In the genomic region with DNA sequence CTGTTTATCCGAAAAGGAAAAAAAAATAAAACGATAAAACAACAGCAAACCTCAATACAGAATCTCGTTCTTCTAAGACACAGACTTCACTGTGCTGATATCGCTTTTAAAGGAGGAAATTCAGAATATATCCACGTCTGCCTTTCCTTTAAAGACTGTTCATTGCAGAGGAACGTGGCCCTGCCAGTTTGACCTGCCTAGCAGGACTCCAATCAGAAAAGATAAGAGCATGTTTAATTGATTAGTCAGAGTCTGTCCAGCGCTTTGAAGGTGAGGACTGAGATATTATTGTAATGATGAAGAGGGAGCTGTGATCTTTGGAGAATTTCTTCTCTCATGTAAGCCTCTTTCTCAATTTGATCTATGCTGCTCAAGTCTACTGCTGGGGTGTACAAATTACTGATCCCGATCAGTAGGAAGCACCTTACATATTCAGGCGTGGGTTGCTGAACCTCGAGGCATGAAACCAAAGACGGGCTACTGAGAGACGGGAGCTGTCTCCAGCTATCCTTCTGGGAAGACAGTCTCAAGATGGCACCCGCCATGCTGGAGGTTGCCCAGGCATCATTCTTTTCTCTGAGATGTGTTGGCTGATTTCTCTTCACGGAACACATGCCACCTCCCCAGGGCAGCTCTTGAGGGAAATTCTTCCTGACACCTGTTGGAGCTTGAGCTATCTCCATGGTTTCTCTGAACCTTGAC, we compare ENCODE assay signal across 21 cellular contexts.
"Had no signal": no experiment of that assay in that cellular context is flagged by ENCODE, and none has a peak within 500 bp of the region (broad histone marks: within the 10 kb centered on the region; RNA-seq: fewer than 3 reads in every experiment).

No MANE protein-coding gene starts in this region.

- H3K36me3 ChIP-seq: brain microvascular endothelial cell, gastrocnemius medialis, left lung, prostate gland had no signal

- H3K27me3 Mint-ChIP-seq: activated CD4-positive, alpha-beta memory T cell treated with anti-CD3 and anti-CD28 coated beads for 36 hours; activated naive CD4-positive, alpha-beta T cell treated with anti-CD3 and anti-CD28 coated beads, Interleukin-2, amount 10 ng/mL, durations not matched to agents 7 days and 5 days; central memory CD8-positive, alpha-beta T cell had no signal

- H3K4me3 Mint-ChIP-seq: activated CD4-positive, alpha-beta memory T cell treated with anti-CD3 and anti-CD28 coated beads for 36 hours; activated naive CD4-positive, alpha-beta T cell treated with anti-CD3 and anti-CD28 coated beads, Interleukin-2, amount 10 ng/mL, durations not matched to agents 7 days and 5 days; activated T-cell treated with anti-CD3 and anti-CD28 coated beads, Interleukin-2, amount 50 U/mL, for 24 hours; central memory CD8-positive, alpha-beta T cell; T-cell; WTC11 had no signal

- H3K4me1 ChIP-seq: gastrocnemius medialis, left lung, prostate gland, testis had no signal

- ATAC-seq: gastrocnemius medialis, left lung, right cardiac atrium, T-cell, WTC11 had no signal

- H3K9me3 ChIP-seq: gastrocnemius medialis, left lung, prostate gland, testis had no signal

- H3K27me3 ChIP-seq: brain microvascular endothelial cell, gastrocnemius medialis, testis had no signal

- H3K4me1 Mint-ChIP-seq: activated naive CD4-positive, alpha-beta T cell treated with anti-CD3 and anti-CD28 coated beads, Interleukin-2, amount 10 ng/mL, durations not matched to agents 7 days and 5 days; central memory CD8-positive, alpha-beta T cell; T-cell had no signal

- H3K27ac ChIP-seq: brain microvascular endothelial cell, gastrocnemius medialis, left lung, prostate gland, skin epidermis, testis had no signal

- H3K9me3 Mint-ChIP-seq: activated CD4-positive, alpha-beta memory T cell treated with anti-CD3 and anti-CD28 coated beads for 36 hours; activated T-cell treated with anti-CD3 and anti-CD28 coated beads, Interleukin-2, amount 50 U/mL, for 24 hours; WTC11 had no signal

- H3K4me3 ChIP-seq: gastrocnemius medialis, left lung, prostate gland, skin epidermis, testis had no signal

- H3K27ac Mint-ChIP-seq: activated CD4-positive, alpha-beta memory T cell treated with anti-CD3 and anti-CD28 coated beads for 36 hours; activated naive CD4-positive, alpha-beta T cell treated with anti-CD3 and anti-CD28 coated beads, Interleukin-2, amount 10 ng/mL, durations not matched to agents 7 days and 5 days; activated T-cell treated with anti-CD3 and anti-CD28 coated beads, Interleukin-2, amount 50 U/mL, for 24 hours; activated T-helper 2 cell treated with anti-CD3 and anti-CD28 coated beads, Interferon-gamma antibody, Interleukin-2, Interleukin-4, amounts not matched to agents 10 μg/mL and 5 μg/mL and 100 μg/mL, durations not matched to agents 14 hours and 24 hours and 36 hours; T-cell; WTC11 had no signal

- DNase-seq: activated CD4-positive, alpha-beta memory T cell treated with anti-CD3 and anti-CD28 coated beads for 36 hours; activated CD4-positive, alpha-beta T cell treated with anti-CD3 and anti-CD28 coated beads for 4 hours; activated naive CD4-positive, alpha-beta T cell treated with anti-CD3 and anti-CD28 coated beads, Interleukin-2, amount 10 ng/mL, durations not matched to agents 7 days and 5 days; activated T-cell treated with anti-CD3 and anti-CD28 coated beads, Interleukin-2, amount 50 U/mL, for 24 hours; aorta; brain microvascular endothelial cell; cortex of kidney; effector CD4-positive, alpha-beta T cell; gastrocnemius medialis; left lung; occipital lobe; right cardiac atrium; stimulated activated CD4-positive, alpha-beta T cell treated with anti-CD3 and anti-CD28 coated beads, Interleukin-15, amount 100 ng/mL, for 24 hours; stimulated activated CD4-positive, alpha-beta T cell treated with anti-CD3 and anti-CD28 coated beads, Interleukin-2, amount 100 ng/mL, for 48 hours; T-cell; testis had no signal

- H3K36me3 Mint-ChIP-seq: activated CD4-positive, alpha-beta memory T cell treated with anti-CD3 and anti-CD28 coated beads for 36 hours; activated naive CD4-positive, alpha-beta T cell treated with anti-CD3 and anti-CD28 coated beads, Interleukin-2, amount 10 ng/mL, durations not matched to agents 7 days and 5 days; T-cell; WTC11 had no signal
